Comparison of ENCODE assay signal across 8 cellular contexts in the genomic region with DNA sequence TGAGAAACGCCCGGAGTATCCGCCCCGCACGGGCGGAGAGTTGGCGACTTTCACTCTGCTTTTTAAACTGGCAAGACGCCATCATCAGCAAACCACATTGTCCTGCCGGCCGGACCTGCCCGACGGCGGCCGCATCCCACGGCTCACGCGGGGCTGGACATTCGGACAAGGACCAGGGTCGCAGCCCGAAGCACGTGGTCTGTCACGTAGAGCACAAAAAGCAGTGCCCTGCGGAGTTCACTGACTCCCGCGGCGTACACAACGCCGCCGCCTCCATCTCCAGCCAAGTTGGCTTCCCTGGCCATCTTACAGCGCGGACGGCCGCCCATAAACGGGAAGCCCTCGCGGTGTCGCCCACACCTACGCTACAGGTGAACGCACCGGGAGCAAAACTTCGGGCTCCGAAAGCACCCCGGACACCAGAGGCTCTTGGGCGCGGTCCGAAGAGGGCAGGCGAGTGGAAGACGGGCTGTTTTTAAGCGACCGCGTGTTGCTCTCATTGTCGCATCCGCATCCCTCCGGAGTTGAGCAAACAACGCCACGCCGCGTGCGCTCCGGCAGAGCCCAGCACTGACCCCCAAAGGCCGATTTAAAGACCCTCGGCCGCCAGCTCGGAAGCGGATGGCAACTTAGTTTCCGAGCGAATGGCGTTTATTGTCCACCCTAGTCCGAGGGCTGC. TPM values are rescaled to one million over a fixed set of nuclear protein-coding genes. Genes with fewer than 3 reads are reported as not detected.
DNase-seq lines count a peak whose midpoint lies in the region; ATAC-seq, FAIRE-seq and TF ChIP-seq lines count a peak whose summit lies in the region.

No MANE protein-coding gene starts in this region.

- peaks cover 29% of the 10 kb centered on the region for H3K4me1 ChIP-seq in A673 (ENCODE audit: insufficient read depth, low read length, poor library complexity, severe bottlenecking)
- peaks cover 16% of the 10 kb centered on the region for H3K4me1 ChIP-seq in body of pancreas
- H3K4me1 ChIP-seq in small intestine (ENCODE audit: control insufficient read depth in 2 of 2, insufficient read depth in 1 of 2, low read depth in 1 of 2, low read length in 1 of 2) = peaks cover 0 to 3% of the 10 kb centered on the region in 2 donors

- H3K27me3 ChIP-seq in A673 (replicated peaks; ENCODE audit: insufficient read depth, low read depth, low read length, poor library complexity) (no peaks in the 10 kb centered on the region), body of pancreas (no peaks in the 10 kb centered on the region), small intestine (ENCODE audit: control insufficient read depth in 2 of 2, insufficient read depth in 2 of 2, low read length in 2 of 2) (no peaks in the 10 kb centered on the region)

- intact Hi-C loops in A673 (cut with micrococcal nuclease; ENCODE audit: unreplicated experiment) = no loop called here
- intact Hi-C loops in body of pancreas (cut with DNase I) = no loop called here

- no peaks in the 10 kb centered on the region for H3K9me3 ChIP-seq in A673 (ENCODE audit: low read depth, low read length, poor library complexity, severe bottlenecking)
- no peaks in the 10 kb centered on the region for H3K9me3 ChIP-seq in body of pancreas
- H3K9me3 ChIP-seq in iPS-18c (ENCODE audit: control insufficient read depth, insufficient read depth, low read length) = peaks cover 3% of the 10 kb centered on the region
- H3K9me3 ChIP-seq in small intestine (ENCODE audit: control insufficient read depth, low read depth) = no peaks in the 10 kb centered on the region

- H3K27ac ChIP-seq in A673 (ENCODE audit: low read depth, low read length, poor library complexity, severe bottlenecking) (peak overlapping the region; percentile 96), body of pancreas (peak overlapping the region; percentile 93 to 98 (median 98)), small intestine (ENCODE audit: low read depth in 1 of 2, low read length in 1 of 2) (peak overlapping the region; percentile 86 to 96)

- CTCF ChIA-PET in A673 (lab: Charles Lee) = no interaction called here

- H3K36me3 ChIP-seq in A673 (ENCODE audit: insufficient read depth, low read length, poor library complexity, severe bottlenecking) = no peaks in the 10 kb centered on the region
- no peaks in the 10 kb centered on the region for H3K36me3 ChIP-seq in body of pancreas (replicated peaks in 1 of 2; ENCODE audit: insufficient read depth in 1 of 2, low read depth in 2 of 2)
- no peaks in the 10 kb centered on the region for H3K36me3 ChIP-seq in small intestine (ENCODE audit: control insufficient read depth in 2 of 2, insufficient read depth in 2 of 2, low read length in 2 of 2)

- POLR2A ChIA-PET in A673 (lab: Charles Lee; ENCODE audit: low non-redundant PET) = no interaction called here

- H3K4me3 ChIP-seq in A673 (ENCODE audit: low read depth, low read length, poor library complexity, severe bottlenecking) (peak overlapping the region; percentile 88), body of pancreas (peak overlapping the region; percentile 59 to 73), iPS-18c (ENCODE audit: insufficient read depth, low read depth, low read length) (peak overlapping the region; percentile 94), small intestine (ENCODE audit: low read depth in 1 of 2, low read length in 2 of 2) (peak overlapping the region; percentile 65 to 93)

- DNase-seq in A673 (ENCODE audit: low spot score) (peak; percentile 49), LHCN-M2 (ENCODE audit: low read depth) (peak; percentile 44), T-helper 9 cell (peak; percentile 27), body of pancreas (peak; percentile 59 to 62 (median 60)), small intestine (peak; percentile 56), middle frontal gyrus (ENCODE audit: extremely low spot score, low spot score) (no peak)

- WGBS in body of pancreas, 2 donors = 1% methylated on average over 62 of the region's 69 CpGs; no CpG with 5 or more reads in 1 of the 2 donors
- WGBS in small intestine, 3 donors = 0% methylated on average over 59 to 69 of the region's 69 CpGs

- TSS peak; percentile 69 for BruUV-seq in A673 (replicated peaks; lab: Mats Ljungman, UMichigan)

- TF ChIP-seq CTCF in A673 (conservative IDR thresholded peaks at IDR 0.05; ENCODE audit: low read depth, low read length) = no peak
- TF ChIP-seq CTCF in body of pancreas (IDR thresholded peaks at IDR 0.05) = no peak

- peak; percentile 26 for ATAC-seq in body of pancreas

- no peak for FAIRE-seq in small intestine (lab: Jason Lieb, UNC)

- peak; percentile 29 for TF ChIP-seq POLR2A in GM19099 (IDR thresholded peaks at IDR 0.05; ENCODE audit: extremely low read depth, insufficient read length, low read depth)
- peak; percentile 24 to 59 (median 58) for TF ChIP-seq POLR2A in body of pancreas (IDR thresholded peaks at IDR 0.05)

RNA-seq across cellular contexts. Expression of a gene that starts 1.0 kb away (rescaled TPM):
- total RNA-seq in A673 (2021) (137 and 153 TPM in 2 replicates), LHCN-M2 (2014; rRNA removed) (18.4 and 40.6 TPM in 2 replicates), body of pancreas (10 to 100 TPM; 24.4 to 34.5 TPM)
- 2.7 TPM for polyA plus RNA-seq in LHCN-M2 (2012)
- polyA plus RNA-seq in small intestine = 10 to 100 TPM; 26.7 to 38.0 (median 29.0) TPM
